In genomic region chr19:30686252-30686762, GRCh38 we compare ENCODE assay signal across 12 cellular contexts.
DNase-seq lines count a peak whose midpoint lies in the region; ATAC-seq and TF ChIP-seq lines count a peak whose summit lies in the region.
"Had no signal": no experiment of that assay in that cellular context is flagged by ENCODE, and none has a peak within 500 bp of the region (broad histone marks: within the 10 kb centered on the region; RNA-seq: fewer than 3 reads in every experiment).

No MANE protein-coding gene starts in this region.

- in situ Hi-C loops in GM23248 (cut with MboI), result loop anchor here (25.0 kb wide), 1 partner anchor 1551 kb away; no protein-coding TSS in a partner anchor

- no peaks in the 10 kb centered on the region for H3K9me2 ChIP-seq in GM23248 (ENCODE audit: insufficient read depth)

- H3K27ac ChIP-seq in GM23248, result no peak overlapping the region
- no peak overlapping the region for H3K27ac ChIP-seq in RWPE2 (ENCODE audit: poor library complexity, severe bottlenecking)

- H3K9me3 ChIP-seq in GM23248 (ENCODE audit: low read depth) (no peaks in the 10 kb centered on the region), RWPE2 (ENCODE audit: severe bottlenecking) (no peaks in the 10 kb centered on the region)

- H3K79me2 ChIP-seq in GM23248 (ENCODE audit: insufficient read depth), result no peaks in the 10 kb centered on the region

- TF ChIP-seq CTCF in RWPE2 (IDR thresholded peaks at IDR 0.05; ENCODE audit: poor library complexity, severe bottlenecking) (peak; percentile 21), fibroblast of the aortic adventitia (IDR thresholded peaks at IDR 0.05; ENCODE audit: insufficient read depth, low read length) (no peak)

- no peak overlapping the region for H3K9ac ChIP-seq in GM23248

- no peak overlapping the region for H3K27ac Mint-ChIP-seq in activated T-helper 1 cell treated with anti-CD3 and anti-CD28 coated beads, Interleukin-12 subunit alpha, Interleukin-12 subunit beta, Interleukin-2, Interleukin-4 antibody, amounts not matched to agents 30 ng/mL and 10 ng/mL and 1 ng/mL, durations not matched to agents 14 hours and 24 hours and 36 hours
- H3K27ac Mint-ChIP-seq: activated naive CD8-positive, alpha-beta T cell treated with anti-CD3 and anti-CD28 coated beads, Interleukin-2, amount 10 ng/mL, durations not matched to agents 7 days and 5 days had no signal

- H3K4me3 Mint-ChIP-seq in activated T-helper 1 cell treated with anti-CD3 and anti-CD28 coated beads, Interleukin-12 subunit alpha, Interleukin-12 subunit beta, Interleukin-2, Interleukin-4 antibody, amounts not matched to agents 30 ng/mL and 10 ng/mL and 1 ng/mL, durations not matched to agents 14 hours and 24 hours and 36 hours, result no peak overlapping the region
- H3K4me3 Mint-ChIP-seq: activated naive CD8-positive, alpha-beta T cell treated with anti-CD3 and anti-CD28 coated beads, Interleukin-2, amount 10 ng/mL, durations not matched to agents 7 days and 5 days had no signal

- H3F3A ChIP-seq in GM23248 (ENCODE audit: insufficient read depth), result no peaks in the 10 kb centered on the region

- intact Hi-C loops in sciatic nerve (cut with DNase I), result no loop called here
- intact Hi-C loops in activated T-helper 1 cell treated with anti-CD3 and anti-CD28 coated beads, Interleukin-12 subunit alpha, Interleukin-12 subunit beta, Interleukin-2, Interleukin-4 antibody, amounts not matched to agents 30 ng/mL and 10 ng/mL and 1 ng/mL, durations not matched to agents 14 hours and 24 hours and 36 hours (cut with micrococcal nuclease), result no loop called here

- H2AFZ ChIP-seq in GM23248, result no peak overlapping the region

- H3K4me3 ChIP-seq in GM23248 (peak overlapping the region; percentile 41; the same call in 1 of the 2 replicates), RWPE2 (ENCODE audit: severe bottlenecking) (no peak overlapping the region), fibroblast of the aortic adventitia (ENCODE audit: low read depth, low read length) (no peak overlapping the region)

- no peaks in the 10 kb centered on the region for H3K4me1 ChIP-seq in GM23248 (ENCODE audit: insufficient read depth)
- no peaks in the 10 kb centered on the region for H3K4me1 ChIP-seq in RWPE2 (ENCODE audit: insufficient read depth, poor library complexity, severe bottlenecking)

- 18 to 21% methylated on average over 21 of the region's 21 CpGs for WGBS in GM23248 (ENCODE audit: low coverage in 1 of 2, low lambda C conversion rate in 2 of 2, missing lambda C conversion rate in 2 of 2), 2 experiments

- H4K20me1 ChIP-seq in GM23248 (ENCODE audit: insufficient read depth), result no peaks in the 10 kb centered on the region

- H3K4me2 ChIP-seq in GM23248 (ENCODE audit: unreplicated experiment), result no peak overlapping the region

- H3K9me3 Mint-ChIP-seq in activated T-helper 1 cell treated with anti-CD3 and anti-CD28 coated beads, Interleukin-12 subunit alpha, Interleukin-12 subunit beta, Interleukin-2, Interleukin-4 antibody, amounts not matched to agents 30 ng/mL and 10 ng/mL and 1 ng/mL, durations not matched to agents 14 hours and 24 hours and 36 hours, result no peaks in the 10 kb centered on the region
- H3K9me3 Mint-ChIP-seq: activated naive CD8-positive, alpha-beta T cell treated with anti-CD3 and anti-CD28 coated beads, Interleukin-2, amount 10 ng/mL, durations not matched to agents 7 days and 5 days had no signal

- H3K36me3 ChIP-seq in GM23248 (ENCODE audit: low read depth) (no peaks in the 10 kb centered on the region), RWPE2 (ENCODE audit: low read depth) (no peaks in the 10 kb centered on the region)

- H3K36me3 Mint-ChIP-seq in activated T-helper 1 cell treated with anti-CD3 and anti-CD28 coated beads, Interleukin-12 subunit alpha, Interleukin-12 subunit beta, Interleukin-2, Interleukin-4 antibody, amounts not matched to agents 30 ng/mL and 10 ng/mL and 1 ng/mL, durations not matched to agents 14 hours and 24 hours and 36 hours (ENCODE audit: low read depth), result no peaks in the 10 kb centered on the region
- H3K36me3 Mint-ChIP-seq: activated naive CD8-positive, alpha-beta T cell treated with anti-CD3 and anti-CD28 coated beads, Interleukin-2, amount 10 ng/mL, durations not matched to agents 7 days and 5 days had no signal

- peaks cover 37% of the 10 kb centered on the region for H3K27me3 ChIP-seq in GM23248 (replicated peaks; ENCODE audit: insufficient read depth)
- H3K27me3 ChIP-seq in RWPE2 (ENCODE audit: insufficient read depth, poor library complexity, severe bottlenecking), result peaks cover 24% of the 10 kb centered on the region

- DNase-seq in GM23248 (peak; percentile 52), RWPE2 (ENCODE audit: low spot score) (no peak), fibroblast of the aortic adventitia (ENCODE audit: low read depth) (peak; percentile 20), sciatic nerve (ENCODE audit: low spot score) (peak; percentile 62), NCI-H1694 treated with DMSO at 0.1 percent for 48 hours (lab: John Stamatoyannopoulos, UW) (no peak)
- DNase-seq in activated T-helper 1 cell treated with anti-CD3 and anti-CD28 coated beads, Interleukin-12 subunit alpha, Interleukin-12 subunit beta, Interleukin-2, Interleukin-4 antibody, amounts not matched to agents 30 ng/mL and 10 ng/mL and 1 ng/mL, durations not matched to agents 14 hours and 24 hours and 36 hours (ENCODE audit: low spot score), result no peak
- DNase-seq: activated naive CD8-positive, alpha-beta T cell treated with anti-CD3 and anti-CD28 coated beads, Interleukin-2, amount 10 ng/mL, durations not matched to agents 7 days and 5 days; effector memory CD4-positive, alpha-beta T cell; NCI-H187; T1000 had no signal

- no peaks in the 10 kb centered on the region for H3K4me1 Mint-ChIP-seq in activated T-helper 1 cell treated with anti-CD3 and anti-CD28 coated beads, Interleukin-12 subunit alpha, Interleukin-12 subunit beta, Interleukin-2, Interleukin-4 antibody, amounts not matched to agents 30 ng/mL and 10 ng/mL and 1 ng/mL, durations not matched to agents 14 hours and 24 hours and 36 hours (ENCODE audit: low read depth)

- ATAC-seq in RWPE2 (ENCODE audit: low read depth) (no peak), sciatic nerve (peak; percentile 59), HG03095 (IDR thresholded peaks at IDR 0.05; ENCODE audit: unreplicated experiment) (no peak), HG02798 (IDR thresholded peaks at IDR 0.05; ENCODE audit: poor library complexity, unreplicated experiment) (no peak)

- H3K27me3 Mint-ChIP-seq in activated T-helper 1 cell treated with anti-CD3 and anti-CD28 coated beads, Interleukin-12 subunit alpha, Interleukin-12 subunit beta, Interleukin-2, Interleukin-4 antibody, amounts not matched to agents 30 ng/mL and 10 ng/mL and 1 ng/mL, durations not matched to agents 14 hours and 24 hours and 36 hours (ENCODE audit: insufficient read depth), result peaks cover 25% of the 10 kb centered on the region

Comparison
In these comparisons a context has a peak if more than half of its experiments do, and no peak if none do; other contexts are left out.
1. DNase-seq: peak in GM23248 (single experiment), fibroblast of the aortic adventitia (single experiment) and sciatic nerve (single experiment); none in RWPE2 (single experiment), activated T-helper 1 cell treated with anti-CD3 and anti-CD28 coated beads, Interleukin-12 subunit alpha, Interleukin-12 subunit beta, Interleukin-2, Interleukin-4 antibody, amounts not matched to agents 30 ng/mL and 10 ng/mL and 1 ng/mL, durations not matched to agents 14 hours and 24 hours and 36 hours (single experiment) and NCI-H1694 treated with DMSO at 0.1 percent for 48 hours (single experiment).